In the genomic region with DNA sequence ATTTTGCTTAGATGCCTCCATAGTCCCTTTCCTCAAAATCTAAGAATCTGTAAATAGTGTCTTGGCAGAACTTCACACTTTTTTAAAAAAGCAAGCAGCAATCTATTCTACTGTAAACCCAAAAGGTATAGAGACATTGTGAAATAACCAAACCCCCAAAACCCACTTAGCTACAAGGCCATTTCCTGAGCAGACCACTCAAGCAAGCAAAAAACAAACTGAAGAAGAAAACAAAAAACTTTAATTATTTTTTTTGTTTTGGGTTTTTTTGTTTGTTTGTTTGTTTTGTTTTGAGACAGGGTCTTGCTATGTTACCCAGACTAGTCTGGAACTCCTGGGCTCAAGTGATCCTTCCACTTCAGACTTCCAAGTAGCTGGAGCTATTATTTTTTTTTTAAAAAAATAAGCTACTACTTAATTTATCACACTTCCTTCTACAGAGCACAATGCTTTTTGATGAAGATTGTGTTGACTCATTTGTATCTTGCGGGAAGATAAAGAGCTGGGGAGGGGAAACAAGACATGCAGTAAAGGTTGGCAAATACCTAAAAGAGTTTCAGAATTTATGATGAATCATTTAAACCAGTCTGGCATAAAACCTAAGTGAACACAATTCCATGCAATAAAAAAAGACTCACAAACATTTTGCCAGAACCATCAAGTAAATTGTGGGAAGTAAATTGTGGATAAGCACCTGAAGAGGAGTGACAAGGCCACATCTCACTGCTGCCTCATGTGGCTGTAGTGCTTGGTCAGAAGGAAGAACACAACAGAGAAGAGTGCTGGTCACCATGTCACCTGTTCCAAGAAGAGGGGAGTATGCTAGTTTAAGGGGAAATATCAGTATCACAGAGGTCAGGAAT, we compare ENCODE assay signal across 8 cellular contexts. TPM values are rescaled to one million over a fixed set of nuclear protein-coding genes. Genes with fewer than 3 reads are reported as not detected.
DNase-seq lines count a peak whose midpoint lies in the region; ATAC-seq and TF ChIP-seq lines count a peak whose summit lies in the region.

No MANE protein-coding gene starts in this region.

- CTCF ChIA-PET in MCF 10A (lab: Yijun Ruan, JAX): interaction anchor here (0.9 to 1.2 kb wide), 3 partner anchors 12 to 30 kb away, joined by 3 to 7 read pairs (median 5); partner anchors contain the start of gene AP4B1
- CTCF ChIA-PET in activated CD4-positive, alpha-beta memory T cell treated with anti-CD3 and anti-CD28 coated beads for 36 hours (lab: Charles Lee): interaction anchor here (0.6 to 1.6 kb wide), 5 partner anchors 10 to 67 kb away, joined by 3 to 5 read pairs (median 3); partner anchors contain the start of gene HIPK1

- H3K4me3 ChIP-seq in breast epithelium (no peak overlapping the region), lower leg skin (ENCODE audit: low read depth, poor library complexity, severe bottlenecking) (no peak overlapping the region)

- in situ Hi-C loops in KBM-7 (cut with MboI; ENCODE audit: low pct_unique_long_range_greater_than_20kb, low sequenced_read_pairs): no loop called here

- no peaks in the 10 kb centered on the region for H3K36me3 ChIP-seq in breast epithelium

- no peaks in the 10 kb centered on the region for H3K4me1 ChIP-seq in breast epithelium

- H3K4me3 Mint-ChIP-seq in MCF 10A (ENCODE audit: unreplicated experiment) (no peak overlapping the region), memory B cell (no peak overlapping the region)
- H3K4me3 Mint-ChIP-seq in activated CD4-positive, alpha-beta memory T cell treated with anti-CD3 and anti-CD28 coated beads for 36 hours: peak overlapping the region; percentile 30

- no TSS peak for BruUV-seq in MCF 10A (replicated peaks; lab: Mats Ljungman, UMichigan)

- H3K36me3 Mint-ChIP-seq in MCF 10A (ENCODE audit: insufficient read depth, unreplicated experiment) (no peaks in the 10 kb centered on the region), memory B cell (no peaks in the 10 kb centered on the region)
- peaks cover 13% of the 10 kb centered on the region for H3K36me3 Mint-ChIP-seq in activated CD4-positive, alpha-beta memory T cell treated with anti-CD3 and anti-CD28 coated beads for 36 hours

- no peak overlapping the region for H3K27ac ChIP-seq in breast epithelium

- TF ChIP-seq CTCF in MCF 10A (IDR thresholded peaks at IDR 0.05; ENCODE audit: unreplicated experiment) (peak; percentile 20), breast epithelium (IDR thresholded peaks at IDR 0.05) (no peak), lower leg skin (IDR thresholded peaks at IDR 0.05) (no peak)

- peaks cover 6% of the 10 kb centered on the region for H3K4me1 Mint-ChIP-seq in MCF 10A (ENCODE audit: insufficient read depth, unreplicated experiment)
- H3K4me1 Mint-ChIP-seq in activated CD4-positive, alpha-beta memory T cell treated with anti-CD3 and anti-CD28 coated beads for 36 hours (ENCODE audit: low read depth): peaks cover 66% of the 10 kb centered on the region
- H3K4me1 Mint-ChIP-seq in memory B cell: peaks cover 15% of the 10 kb centered on the region

- WGBS in lower leg skin, 2 donors: 50 to 56% methylated on average over 1 of the region's 1 CpG

- TF ChIP-seq POLR2A in breast epithelium (IDR thresholded peaks at IDR 0.05): no peak
- TF ChIP-seq POLR2A in lower leg skin (IDR thresholded peaks at IDR 0.05): no peak

- H3K9me3 Mint-ChIP-seq in MCF 10A (ENCODE audit: unreplicated experiment): no peaks in the 10 kb centered on the region
- H3K9me3 Mint-ChIP-seq in activated CD4-positive, alpha-beta memory T cell treated with anti-CD3 and anti-CD28 coated beads for 36 hours: no peaks in the 10 kb centered on the region
- H3K9me3 Mint-ChIP-seq in memory B cell: no peaks in the 10 kb centered on the region

- POLR2A ChIA-PET in MCF 10A (lab: Yijun Ruan, JAX): interaction anchor here (0.6 to 2.4 kb wide), 4 partner anchors 31 to 1480 kb away, joined by 3 to 14 read pairs (median 4); partner anchors contain the start of genes AP4B1 and DCLRE1B
- POLR2A ChIA-PET in activated CD4-positive, alpha-beta memory T cell treated with anti-CD3 and anti-CD28 coated beads for 36 hours (lab: Charles Lee): interaction anchor here (0.9 to 2.9 kb wide), 4 partner anchors 30 to 115 kb away, joined by 4 to 11 read pairs (median 8); partner anchors contain the start of genes AP4B1, DCLRE1B, HIPK1 and PHTF1

- peak; percentile 44 for DNase-seq in MCF 10A (ENCODE audit: unreplicated experiment)
- DNase-seq in breast epithelium (ENCODE audit: low spot score in 2 of 2): no peak
- peak; percentile 52 for DNase-seq in KBM-7
- DNase-seq in activated CD4-positive, alpha-beta memory T cell treated with anti-CD3 and anti-CD28 coated beads for 36 hours: peak; percentile 33
- DNase-seq in memory B cell (ENCODE audit: low spot score in 2 of 2): no peak
- DNase-seq in lower leg skin (ENCODE audit: low spot score in 2 of 2): no peak
- DNase-seq in D341Med (ENCODE audit: low spot score): no peak

- no peaks in the 10 kb centered on the region for H3K27me3 Mint-ChIP-seq in MCF 10A (ENCODE audit: insufficient read depth, unreplicated experiment)
- H3K27me3 Mint-ChIP-seq in activated CD4-positive, alpha-beta memory T cell treated with anti-CD3 and anti-CD28 coated beads for 36 hours: no peaks in the 10 kb centered on the region
- H3K27me3 Mint-ChIP-seq in memory B cell: no peaks in the 10 kb centered on the region

- no peak for ATAC-seq in memory B cell (ENCODE audit: low read depth)
- ATAC-seq in GM19023 (IDR thresholded peaks at IDR 0.05; ENCODE audit: unreplicated experiment): no peak

- H3K27me3 ChIP-seq in breast epithelium: no peaks in the 10 kb centered on the region

- intact Hi-C loops in MCF 10A (cut with micrococcal nuclease) (no loop called here), breast epithelium (cut with DNase I; ENCODE audit: low total_unique reads) (no loop called here), lower leg skin (cut with DNase I; ENCODE audit: low total_unique reads) (no loop called here)
- intact Hi-C loops in activated CD4-positive, alpha-beta memory T cell treated with anti-CD3 and anti-CD28 coated beads for 36 hours (cut with micrococcal nuclease): loop anchor here (2.0 to 5.0 kb wide), 2 partner anchors 39 to 883 kb away; partner anchors contain the start of gene CSDE1

- H3K27ac Mint-ChIP-seq in MCF 10A (ENCODE audit: low read depth, unreplicated experiment): no peak overlapping the region
- H3K27ac Mint-ChIP-seq in activated CD4-positive, alpha-beta memory T cell treated with anti-CD3 and anti-CD28 coated beads for 36 hours: peak overlapping the region; percentile 87
- peak overlapping the region; percentile 56 for H3K27ac Mint-ChIP-seq in memory B cell

- H3K9me3 ChIP-seq in breast epithelium: no peaks in the 10 kb centered on the region

RNA-seq across cellular contexts. Expression of gene PTPN22, which starts 2.7 kb away (rescaled TPM):
- total RNA-seq in MCF 10A (2022) (0.42 and 0.89 TPM in 2 replicates), breast epithelium (1 to 10 TPM; 3.4 to 7.2 (median 3.6) TPM), lower leg skin (1 to 10 TPM in 1 of 4 donors, under 1 TPM in 3; 0.56 to 2.3 (median 0.75) TPM)
- total RNA-seq in activated CD4-positive, alpha-beta memory T cell treated with anti-CD3 and anti-CD28 coated beads for 36 hours: 10 to 100 TPM; 45.2 to 45.7 TPM

RNA-seq across cellular contexts. Expression of gene BCL2L15, which starts 13.1 kb away (rescaled TPM):
- total RNA-seq in MCF 10A (2022): 0.27 and 2.3 TPM in 2 replicates
- 1 to 10 TPM in 1 of 3 donors, under 1 TPM in 2; 0.44 to 1.6 (median 0.48) TPM for total RNA-seq in breast epithelium
- total RNA-seq in activated CD4-positive, alpha-beta memory T cell treated with anti-CD3 and anti-CD28 coated beads for 36 hours: under 1 TPM; 0.22 to 0.93 TPM
- 10 to 100 TPM in 1 of 4 donors, 1 to 10 TPM in 1, under 1 TPM in 1, not detected in 1; 0.17 to 86.4 (median 1.4) TPM for total RNA-seq in lower leg skin

RNA-seq across cellular contexts. Expression of gene AP4B1, which starts 30.4 kb away (rescaled TPM):
- total RNA-seq in MCF 10A (2022) (20.4 and 21.3 TPM in 2 replicates), breast epithelium (10 to 100 TPM; 10.8 to 18.1 (median 14.9) TPM), lower leg skin (10 to 100 TPM in 1 of 4 donors, 1 to 10 TPM in 3; 5.3 to 19.1 (median 5.9) TPM)
- 10 to 100 TPM; 41.4 to 42.2 TPM for total RNA-seq in activated CD4-positive, alpha-beta memory T cell treated with anti-CD3 and anti-CD28 coated beads for 36 hours

RNA-seq across cellular contexts. Expression of gene DCLRE1B, which starts 30.9 kb away (rescaled TPM):
- 6.9 and 8.1 TPM in 2 replicates for total RNA-seq in MCF 10A (2022)
- 1 to 10 TPM; 3.3 to 6.2 (median 3.5) TPM for total RNA-seq in breast epithelium
- 10 to 100 TPM; 19.4 to 19.6 TPM for total RNA-seq in activated CD4-positive, alpha-beta memory T cell treated with anti-CD3 and anti-CD28 coated beads for 36 hours
- total RNA-seq in lower leg skin: 1 to 10 TPM; 2.1 to 4.4 (median 3.5) TPM

RNA-seq across cellular contexts. Expression of gene HIPK1, which starts 54.9 kb away (rescaled TPM):
- total RNA-seq in MCF 10A (2022) (46.7 and 50.2 TPM in 2 replicates), breast epithelium (10 to 100 TPM; 46.9 to 66.2 (median 57.8) TPM), lower leg skin (10 to 100 TPM; 47.6 to 58.3 (median 54.5) TPM)
- total RNA-seq in activated CD4-positive, alpha-beta memory T cell treated with anti-CD3 and anti-CD28 coated beads for 36 hours: 10 to 100 TPM; 55.3 to 55.7 TPM

Comparison
In these comparisons a context has a peak if more than half of its experiments do, and no peak if none do; other contexts are left out.
1. DNase-seq: peak in MCF 10A (single experiment), KBM-7 (single experiment) and activated CD4-positive, alpha-beta memory T cell treated with anti-CD3 and anti-CD28 coated beads for 36 hours (single experiment); none in breast epithelium (0 of 2), memory B cell (0 of 2), lower leg skin (0 of 2) and D341Med (single experiment).
2. RNA of gene PTPN22, which starts 2.7 kb away (total RNA-seq): 45.2 to 45.7 TPM in activated CD4-positive, alpha-beta memory T cell treated with anti-CD3 and anti-CD28 coated beads for 36 hours; 3.4 to 7.2 TPM in breast epithelium, 0.56 to 2.3 TPM in lower leg skin and 0.42 to 0.89 TPM in MCF 10A; every median in the first group is over 4 times any median in the second.